In the genomic region with DNA sequence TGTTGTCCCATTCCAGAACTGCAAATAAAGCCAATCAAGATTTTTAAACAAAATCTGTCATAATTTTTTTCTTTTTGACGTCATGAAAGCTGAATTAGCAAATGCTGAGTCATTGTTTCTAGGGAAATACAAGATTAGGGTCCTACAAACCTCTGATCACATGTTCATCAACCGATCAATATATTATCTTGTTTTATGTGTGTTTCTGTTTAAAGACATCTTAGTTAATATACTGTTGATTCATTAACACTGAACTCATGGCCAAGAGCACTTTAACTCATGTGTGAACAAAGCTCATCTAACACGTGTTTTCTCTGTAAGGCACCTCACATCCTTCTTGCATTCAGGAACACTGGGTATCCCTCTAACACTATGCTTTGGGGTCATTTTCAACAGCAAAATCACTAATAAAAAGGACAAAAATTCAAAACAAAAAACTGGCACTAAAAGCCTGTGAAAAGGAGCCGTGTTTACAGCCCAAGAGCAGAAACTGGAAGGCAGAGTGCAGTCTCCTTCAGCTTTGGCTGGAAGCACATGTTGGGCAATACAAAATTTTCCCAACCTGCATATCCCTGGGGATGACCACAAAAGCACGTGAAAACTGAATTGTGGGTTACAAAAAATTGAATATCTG, we compare ENCODE assay signal across 11 cellular contexts.
A peak's percentile ranks its signal among the peaks of the same experiment; 100 is the strongest.
DNase-seq lines count a peak whose midpoint lies in the region; ATAC-seq, FAIRE-seq and TF ChIP-seq lines count a peak whose summit lies in the region.
"Had no signal": no experiment of that assay in that cellular context is flagged by ENCODE, and none has a peak within 500 bp of the region (broad histone marks: within the 10 kb centered on the region; RNA-seq: fewer than 3 reads in every experiment).

No MANE protein-coding gene starts in this region.

- peaks cover 7% of the 10 kb centered on the region; the same call in 2 of the 3 replicates for H3K36me3 Mint-ChIP-seq in GM23338 (ENCODE audit: low read depth)

- H3K79me2 ChIP-seq in GM23338 (replicated peaks; ENCODE audit: insufficient read depth), result no peaks in the 10 kb centered on the region; the same call in 1 of the 2 replicates
- H3K79me2 ChIP-seq in mammary epithelial cell (ENCODE audit: insufficient read depth, low read length), result no peaks in the 10 kb centered on the region

- no peak for TF ChIP-seq CTCF in GM23338 (conservative IDR thresholded peaks at IDR 0.05; ENCODE audit: low read depth in 2 of 2)
- TF ChIP-seq CTCF in mammary epithelial cell (conservative IDR thresholded peaks at IDR 0.05 in 1 of 2, IDR thresholded peaks at IDR 0.05 in 1 of 2; ENCODE audit: extremely low read depth in 1 of 2, insufficient read depth in 1 of 2, low read depth in 1 of 2, low read length in 2 of 2), result no peak

- H3K36me3 ChIP-seq in GM23338 (ENCODE audit: insufficient read depth) (no peaks in the 10 kb centered on the region), mammary epithelial cell (ENCODE audit: insufficient read depth, low read length) (no peaks in the 10 kb centered on the region)

- CTCF ChIA-PET in mammary epithelial cell (lab: Charles Lee; ENCODE audit: low non-redundant PET), result no interaction called here

- no peak for ATAC-seq in GM23338
- ATAC-seq in GM19467 (IDR thresholded peaks at IDR 0.05; ENCODE audit: unreplicated experiment), result no peak
- ATAC-seq: activated T-cell treated with anti-CD3 and anti-CD28 coated beads, Interleukin-2, amount 50 U/mL, for 72 hours; HCT116 had no signal

- no peaks in the 10 kb centered on the region for H3K27me3 Mint-ChIP-seq in GM23338 (ENCODE audit: insufficient read depth, low read depth, poor library complexity)

- FAIRE-seq in islet of Langerhans (lab: Jason Lieb, UNC), result peak; percentile 53

- no peak overlapping the region for H3K4me3 Mint-ChIP-seq in GM23338
- H3K4me3 Mint-ChIP-seq: activated T-cell treated with anti-CD3 and anti-CD28 coated beads, Interleukin-2, amount 50 U/mL, for 72 hours had no signal

- H3K27ac ChIP-seq in GM23338 (ENCODE audit: low read depth), result peak overlapping the region; percentile 12
- H3K27ac ChIP-seq in mammary epithelial cell (ENCODE audit: insufficient read depth, low read depth, low read length), result no peak overlapping the region
- peak overlapping the region in 11 of 21 experiments; percentile 7 to 59 (median 39) for H3K27ac ChIP-seq in skin epidermis

- no peaks in the 10 kb centered on the region; the same call in 2 of the 3 replicates for H3K9me3 Mint-ChIP-seq in GM23338
- H3K9me3 Mint-ChIP-seq: activated T-cell treated with anti-CD3 and anti-CD28 coated beads, Interleukin-2, amount 50 U/mL, for 72 hours had no signal

- H3K4me1 ChIP-seq in GM23338 (ENCODE audit: insufficient read depth) (peaks cover 47% of the 10 kb centered on the region), mammary epithelial cell (ENCODE audit: insufficient read depth, low read length) (peaks cover 16% of the 10 kb centered on the region)

- 67% methylated on average over 5 of the region's 5 CpGs for WGBS in mammary epithelial cell (ENCODE audit: low coverage, missing lambda C conversion rate)

- dilution Hi-C loops in mammary epithelial cell (cut with HindIII; ENCODE audit: low sequenced_read_pairs), result no loop called here

- intact Hi-C loops in mammary epithelial cell (cut with micrococcal nuclease), result loop anchor here (2.0 to 5.0 kb wide), 3 partner anchors 25 to 240 kb away; no protein-coding TSS in a partner anchor
- intact Hi-C loops in posterior cingulate gyrus (cut with DNase I), result loop anchor here (5.0 to 10.0 kb wide), 2 partner anchors 83 to 605 kb away; a partner anchor contains a TSS

- H3K27ac Mint-ChIP-seq in GM23338, result peak overlapping the region; percentile 81
- H3K27ac Mint-ChIP-seq: activated T-cell treated with anti-CD3 and anti-CD28 coated beads, Interleukin-2, amount 50 U/mL, for 72 hours had no signal

- no peaks in the 10 kb centered on the region for H3F3A ChIP-seq in GM23338 (replicated peaks; ENCODE audit: low read depth)

- H3K9ac ChIP-seq in mammary epithelial cell (ENCODE audit: insufficient read depth, low read length), result no peak overlapping the region

- no peaks in the 10 kb centered on the region for H3K9me2 ChIP-seq in GM23338 (ENCODE audit: insufficient read depth)

- H2AFZ ChIP-seq in GM23338 (no peak overlapping the region), mammary epithelial cell (ENCODE audit: low read depth, low read length) (no peak overlapping the region)

- H3K4me1 Mint-ChIP-seq in GM23338, result peaks cover 53% of the 10 kb centered on the region

- BruUV-seq in mammary epithelial cell (replicated peaks; lab: Mats Ljungman, UMichigan), result no TSS peak

- DNase-seq in GM23338 (ENCODE audit: low spot score) (no peak), mammary epithelial cell (peak; percentile 71), NCI-H82 (lab: John Stamatoyannopoulos, UW) (no peak), posterior cingulate gyrus (no peak), GM19238 (ENCODE audit: insufficient read length, low spot score) (no peak)
- DNase-seq: activated T-cell treated with anti-CD3 and anti-CD28 coated beads, Interleukin-2, amount 50 U/mL, for 72 hours; NCI-H1105 treated with DMSO at 0.1 percent for 48 hours had no signal

- H3K9me3 ChIP-seq in mammary epithelial cell (replicated peaks; ENCODE audit: insufficient read depth, low read length), result no peaks in the 10 kb centered on the region

- in situ Hi-C loops in mammary epithelial cell (cut with MboI; ENCODE audit: low sequenced_read_pairs in 2 of 2), result loop anchor here (5.0 to 25.0 kb wide), 3 partner anchors 225 to 605 kb away; a partner anchor contains a TSS

- H3K4me2 ChIP-seq in GM23338 (0 out of 2 replicates have a peak overlapping the region, but pooled peaks have one; percentile 59), mammary epithelial cell (ENCODE audit: insufficient read depth, low read depth, low read length) (no peak overlapping the region)

- no peak overlapping the region for H3K4me3 ChIP-seq in GM23338
- H3K4me3 ChIP-seq in mammary epithelial cell (replicated peaks in 1 of 3; ENCODE audit: insufficient read depth in 1 of 3, low read depth in 2 of 3, low read length in 3 of 3), result no peak overlapping the region
- H3K4me3 ChIP-seq in skin epidermis, result no peak overlapping the region

- H4K20me1 ChIP-seq in GM23338 (replicated peaks; ENCODE audit: insufficient read depth) (no peaks in the 10 kb centered on the region), mammary epithelial cell (ENCODE audit: insufficient read depth, low read length) (no peaks in the 10 kb centered on the region)

- H3K27me3 ChIP-seq in GM23338 (ENCODE audit: insufficient read depth), result no peaks in the 10 kb centered on the region
- no peaks in the 10 kb centered on the region for H3K27me3 ChIP-seq in mammary epithelial cell (ENCODE audit: insufficient read depth, low read length)

TF ChIP-seq in GM23338, 12 proteins besides CTCF, POLR2A, EP300 and RAD21 (continues in another document):
- TF ChIP-seq ZNF114 (CRISPR knock-in tag; IDR thresholded peaks at IDR 0.05), result no peak
- TF ChIP-seq NANOG (IDR thresholded peaks at IDR 0.05; ENCODE audit: borderline replicate concordance), result no peak
